15 cellular contexts compared by ENCODE assay signal in genomic region chr7:36039243-36039642, GRCh38.
"Had no signal": no experiment of that assay in that cellular context is flagged by ENCODE, and none has a peak within 500 bp of the region (broad histone marks: within the 10 kb centered on the region; RNA-seq: fewer than 3 reads in every experiment).

No MANE protein-coding gene starts in this region.

- H3K4me3 Mint-ChIP-seq: activated CD4-positive, alpha-beta T cell treated with anti-CD3 and anti-CD28 coated beads, Interleukin-2, amount 10 ng/mL, durations not matched to agents 24 days and 14 days; natural killer cell; stimulated activated naive B cell treated with anti-CD40 and anti-IgM and Interleukin-4, amounts not matched to agents 10 μg/mL and 1 μg/mL and 100 μg/mL, for 72 hours had no signal

- H3K4me3 ChIP-seq: adrenal gland, spleen had no signal

- H3K4me1 Mint-ChIP-seq: activated CD4-positive, alpha-beta T cell treated with anti-CD3 and anti-CD28 coated beads, Interleukin-2, amount 10 ng/mL, durations not matched to agents 24 days and 14 days; natural killer cell; stimulated activated naive B cell treated with anti-CD40 and anti-IgM and Interleukin-4, amounts not matched to agents 10 μg/mL and 1 μg/mL and 100 μg/mL, for 72 hours had no signal

- H3K36me3 Mint-ChIP-seq: natural killer cell; stimulated activated naive B cell treated with anti-CD40 and anti-IgM and Interleukin-4, amounts not matched to agents 10 μg/mL and 1 μg/mL and 100 μg/mL, for 72 hours had no signal

- ATAC-seq: left ventricle myocardium superior; natural killer cell; stimulated activated naive B cell treated with anti-CD40 and anti-IgM and Interleukin-4, amounts not matched to agents 10 μg/mL and 1 μg/mL and 100 μg/mL, for 72 hours had no signal

- H3K9me3 Mint-ChIP-seq: activated CD4-positive, alpha-beta T cell treated with anti-CD3 and anti-CD28 coated beads, Interleukin-2, amount 10 ng/mL, durations not matched to agents 24 days and 14 days; natural killer cell had no signal

- H3K36me3 ChIP-seq: adrenal gland, spleen had no signal

- H3K27ac Mint-ChIP-seq: activated CD4-positive, alpha-beta T cell treated with anti-CD3 and anti-CD28 coated beads, Interleukin-2, amount 10 ng/mL, durations not matched to agents 24 days and 14 days; natural killer cell; stimulated activated naive B cell treated with anti-CD40 and anti-IgM and Interleukin-4, amounts not matched to agents 10 μg/mL and 1 μg/mL and 100 μg/mL, for 72 hours had no signal

- H3K9me3 ChIP-seq: adrenal gland, spleen had no signal

- DNase-seq: activated CD4-positive, alpha-beta T cell treated with anti-CD3 and anti-CD28 coated beads, Interleukin-2, amount 10 ng/mL, durations not matched to agents 24 days and 14 days; activated CD8-positive, alpha-beta memory T cell treated with anti-CD3 and anti-CD28 coated beads, Interleukin-2, amount 50 U/mL, for 4 hours; activated effector memory CD4-positive, alpha-beta T cell treated with anti-CD3 and anti-CD28 coated beads, Interleukin-2, amount 50 U/mL, for 16 hours; activated naive CD4-positive, alpha-beta T cell treated with anti-CD3 and anti-CD28 coated beads, Interleukin-2, amount 50 U/mL, for 16 hours; activated T-cell treated with anti-CD3 and anti-CD28 coated beads, Interleukin-2, amount 50 U/mL, for 48 hours; effector memory CD4-positive, alpha-beta T cell; kidney; left ventricle myocardium superior; natural killer cell; nucleus accumbens; spleen; stimulated activated naive B cell treated with anti-CD40 and anti-IgM and Interleukin-4, amounts not matched to agents 10 μg/mL and 1 μg/mL and 100 μg/mL, for 72 hours; T-helper 1 cell; T1000 had no signal
